Comparison of ENCODE assay signal across 12 cellular contexts in the genomic region with DNA sequence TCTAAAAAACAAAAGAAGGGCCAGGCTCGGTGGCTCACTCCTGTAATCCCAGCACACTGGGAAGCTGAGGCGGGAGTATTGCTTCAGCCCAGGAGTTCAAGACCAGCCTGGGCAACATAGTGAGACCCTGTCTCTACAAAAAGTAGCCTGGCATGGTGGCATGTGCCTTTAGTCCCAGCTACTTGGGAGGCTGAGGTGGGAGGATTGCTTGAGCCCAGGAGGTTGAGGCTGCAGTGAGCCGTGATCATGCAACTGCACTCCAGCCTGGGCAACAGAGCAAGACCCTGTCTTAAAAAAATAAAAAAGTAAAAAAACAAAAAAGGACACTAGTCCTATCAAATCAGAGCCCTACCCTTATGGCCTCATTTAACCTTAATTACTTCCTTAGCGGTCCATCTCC. TPM values are rescaled to one million over a fixed set of nuclear protein-coding genes. Genes with fewer than 3 reads are reported as not detected.
DNase-seq lines count a peak whose midpoint lies in the region; FAIRE-seq and TF ChIP-seq lines count a peak whose summit lies in the region.
"Not testable (repeated sequence)": the region's sequence is repeated elsewhere in the genome, so short reads cannot be mapped to it uniquely, and the experiment has no call there.
"Had no signal": no experiment of that assay in that cellular context is flagged by ENCODE, and none has a peak within 500 bp of the region (broad histone marks: within the 10 kb centered on the region; RNA-seq: fewer than 3 reads in every experiment).

No MANE protein-coding gene starts in this region.

- H3K9ac ChIP-seq in kidney (ENCODE audit: low read length in 2 of 2) = not testable (repeated sequence)

- H3K9me3 ChIP-seq in HEK293 (ENCODE audit: control insufficient read depth, insufficient read depth, low read depth, low read length); kidney (ENCODE audit: control insufficient read depth in 1 of 2, low read length in 2 of 2); sigmoid colon: not testable (repeated sequence)

- TF ChIP-seq EP300 in sigmoid colon (IDR thresholded peaks at IDR 0.05) = not testable (repeated sequence)

- H3K27me3 Mint-ChIP-seq in chondrocyte (ENCODE audit: low read depth) = not testable (repeated sequence)

- H3K4me3 ChIP-seq in HEK293 (ENCODE audit: low read depth, low read length); kidney (ENCODE audit: low read length in 2 of 2); sigmoid colon: not testable (repeated sequence)

- H3K27me3 ChIP-seq in sigmoid colon = peaks cover 0 to 15% (median 3%) of the 10 kb centered on the region in 3 donors

- not testable (repeated sequence) for TF ChIP-seq CTCF in HEK293 (tag by site-specific recombination; IDR thresholded peaks at IDR 0.05); chondrocyte (IDR thresholded peaks at IDR 0.05); kidney (IDR thresholded peaks at IDR 0.05; ENCODE audit: borderline replicate concordance, extremely low read depth, insufficient read depth); sigmoid colon (IDR thresholded peaks at IDR 0.05)

- H3K27ac Mint-ChIP-seq in chondrocyte (ENCODE audit: unreplicated experiment) = not testable (repeated sequence)

- not testable (repeated sequence) for H3K36me3 ChIP-seq in HEK293 (ENCODE audit: control insufficient read depth in 2 of 2, insufficient read depth in 1 of 2, low read length in 2 of 2); kidney (ENCODE audit: control insufficient read depth in 1 of 2, insufficient read depth in 2 of 2, low read length in 2 of 2); sigmoid colon

- not testable (repeated sequence) for H3K4me1 ChIP-seq in HEK293 (ENCODE audit: control insufficient read depth, insufficient read depth, low read length)
- H3K4me1 ChIP-seq in kidney (ENCODE audit: control insufficient read depth in 1 of 2, insufficient read depth in 1 of 2, low read depth in 1 of 2, low read length in 2 of 2) (peaks cover 4 to 16% of the 10 kb centered on the region in 2 donors), sigmoid colon (peaks cover 0 to 21% (median 17%) of the 10 kb centered on the region in 4 donors)

- not testable (repeated sequence) for H3K9me3 Mint-ChIP-seq in chondrocyte (ENCODE audit: low read depth)

- peak; percentile 8 for DNase-seq in activated T-cell treated with anti-CD3 and anti-CD28 coated beads, Interleukin-2, amount 50 U/mL, for 1 hour
- peak; percentile 26 for DNase-seq in chondrocyte (ENCODE audit: low spot score)
- peak; percentile 18 for DNase-seq in kidney
- DNase-seq in sigmoid colon = peak; percentile 38

- H3K4me3 Mint-ChIP-seq in chondrocyte (ENCODE audit: unreplicated experiment) = not testable (repeated sequence)

- not testable (repeated sequence) for FAIRE-seq in kidney (lab: Jason Lieb, UNC)

- POLR2A ChIA-PET in HEK293 (lab: Yijun Ruan, JAX) = not testable (repeated sequence)

- peaks cover 20% of the 10 kb centered on the region for H3K4me1 Mint-ChIP-seq in chondrocyte (ENCODE audit: low read depth)

- TF ChIP-seq POLR2A in sigmoid colon (IDR thresholded peaks at IDR 0.05) = not testable (repeated sequence)

- not testable (repeated sequence) for H3K36me3 Mint-ChIP-seq in chondrocyte (ENCODE audit: low read depth)

- H3K27ac ChIP-seq in HEK293 (ENCODE audit: extremely low read depth, low read depth, low read length); kidney (ENCODE audit: low read depth in 2 of 2, low read length in 2 of 2); sigmoid colon: not testable (repeated sequence)

- CTCF ChIA-PET in HEK293 (lab: Yijun Ruan, JAX) = not testable (repeated sequence)

- intact Hi-C loops in kidney (cut with DNase I); sigmoid colon (cut with DNase I): not testable (repeated sequence)

- WGBS in sigmoid colon, 2 donors = 85 to 91% methylated on average over 4 of the region's 4 CpGs

TF ChIP-seq in HEK293, 187 proteins besides CTCF, POLR2A, EP300 and RAD21:
- peak; percentile 69 for TF ChIP-seq ZNF121 (tag by site-specific recombination; IDR thresholded peaks at IDR 0.05)

RNA-seq across cellular contexts. Expression of a gene that starts 3.6 kb away (rescaled TPM):
- total RNA-seq in chondrocyte (27.5 to 42.5 TPM (median 36.6 TPM) in 3 replicates), kidney (98.4 TPM), sigmoid colon (10 to 100 TPM; 13.3 to 32.9 (median 23.7) TPM)
- polyA plus RNA-seq in kidney (ENCODE audit: insufficient read depth, low read depth, low replicate concordance) (188 TPM), sigmoid colon (100 to 1,000 TPM in 2 of 3 donors, 10 to 100 TPM in 1; 64.9 to 126 (median 101) TPM)

RNA-seq across cellular contexts. Expression of a gene that starts 6.4 kb away (rescaled TPM):
- 39.8 to 44.7 TPM (median 40.5 TPM) in 3 replicates for total RNA-seq in chondrocyte
- 74.7 TPM for total RNA-seq in kidney
- polyA plus RNA-seq in kidney (ENCODE audit: insufficient read depth, low read depth, low replicate concordance) = 19.3 TPM
- 10 to 100 TPM in 1 of 4 donors, 1 to 10 TPM in 3; 3.2 to 16.0 (median 5.6) TPM for total RNA-seq in sigmoid colon
- 10 to 100 TPM; 16.2 to 69.1 (median 36.1) TPM for polyA plus RNA-seq in sigmoid colon

RNA-seq across cellular contexts. Expression of a gene that starts 11.7 kb away (rescaled TPM):
- total RNA-seq in chondrocyte = not detected in 3 replicates
- not detected for total RNA-seq in kidney
- polyA plus RNA-seq in kidney (ENCODE audit: insufficient read depth, low read depth, low replicate concordance) = not detected
- not detected for total RNA-seq in sigmoid colon
- polyA plus RNA-seq in sigmoid colon = not detected
- total RNA-seq: A673; Calu3; CD4-positive, alpha-beta memory T cell; CD4-positive, CD25-positive, alpha-beta regulatory T cell; CD8-positive, alpha-beta memory T cell had no signal
- polyA plus RNA-seq: AG04450; CD14-positive monocyte; CD4-positive, alpha-beta memory T cell; CD4-positive, CD25-positive, alpha-beta regulatory T cell; CD8-positive, alpha-beta memory T cell had no signal

RNA-seq across cellular contexts. Expression of a gene that starts 28.7 kb away (rescaled TPM):
- 53.6 to 58.8 TPM (median 54.3 TPM) in 3 replicates for total RNA-seq in chondrocyte
- total RNA-seq in kidney = 61.5 TPM
- polyA plus RNA-seq in kidney (ENCODE audit: insufficient read depth, low read depth, low replicate concordance) = 135 TPM
- 100 to 1,000 TPM; 103 to 120 (median 109) TPM for total RNA-seq in sigmoid colon
- 10 to 100 TPM; 71.2 to 82.3 (median 76.6) TPM for polyA plus RNA-seq in sigmoid colon

RNA-seq across cellular contexts. Expression of a gene that starts 42.5 kb away (rescaled TPM):
- total RNA-seq in chondrocyte (50.9 to 62.4 TPM (median 57.1 TPM) in 3 replicates), kidney (65.5 TPM), sigmoid colon (100 to 1,000 TPM in 3 of 4 donors, 10 to 100 TPM in 1; 54.6 to 137 (median 121) TPM)
- polyA plus RNA-seq in kidney (ENCODE audit: insufficient read depth, low read depth, low replicate concordance) (127 TPM), sigmoid colon (10 to 100 TPM; 66.7 to 96.1 (median 69.1) TPM)
